30 cellular contexts compared by ENCODE assay signal in the genomic region with DNA sequence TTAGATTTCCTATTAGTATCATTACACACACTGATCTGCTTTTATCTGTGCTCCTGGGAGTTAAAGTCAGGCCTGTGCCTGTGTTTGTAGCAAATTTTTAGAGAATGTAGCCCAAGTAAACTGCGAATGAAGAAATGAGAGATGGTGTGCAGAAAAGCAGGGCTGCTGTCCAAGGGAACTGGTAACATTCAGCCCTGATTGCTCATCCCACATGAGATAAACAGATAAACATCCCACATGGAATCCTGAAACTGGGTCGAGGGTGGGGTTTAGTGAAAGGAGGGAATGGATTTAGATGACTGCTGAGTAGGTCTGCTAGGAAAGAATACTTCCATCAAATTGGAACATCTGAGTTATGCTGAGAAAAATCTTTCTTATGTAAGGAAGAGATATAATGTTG.
DNase-seq lines count a peak whose midpoint lies in the region; ATAC-seq, FAIRE-seq and TF ChIP-seq lines count a peak whose summit lies in the region.
"Had no signal": no experiment of that assay in that cellular context is flagged by ENCODE, and none has a peak within 500 bp of the region (broad histone marks: within the 10 kb centered on the region; RNA-seq: fewer than 3 reads in every experiment).

No MANE protein-coding gene starts in this region.

- no peak overlapping the region for H2AFZ ChIP-seq in astrocyte (ENCODE audit: low read depth, low read length)
- no peak overlapping the region for H2AFZ ChIP-seq in smooth muscle cell (ENCODE audit: low read depth)

- H4K20me1 ChIP-seq in astrocyte (ENCODE audit: insufficient read depth, low read length), result no peaks in the 10 kb centered on the region
- H4K20me1 ChIP-seq in smooth muscle cell (ENCODE audit: low read depth), result no peaks in the 10 kb centered on the region

- no peaks in the 10 kb centered on the region for H3F3A ChIP-seq in smooth muscle cell (ENCODE audit: low read depth)

- H3K4me2 ChIP-seq in astrocyte (ENCODE audit: low read length) (no peak overlapping the region), smooth muscle cell (no peak overlapping the region)

- no peak for ATAC-seq in activated T-cell treated with anti-CD3 and anti-CD28 coated beads, Interleukin-2, amount 50 U/mL, for 72 hours (replicated peaks in 1 of 2)
- ATAC-seq: heart right ventricle; K562; naive thymus-derived CD4-positive, alpha-beta T cell; stimulated activated effector memory CD8-positive, alpha-beta T cell treated with anti-CD3 and anti-CD28 coated beads, Interleukin-12 subunit alpha, Interleukin-12 subunit beta, amount 100 ng/mL, for 72 hours had no signal

- no peak overlapping the region for H3K27ac ChIP-seq in astrocyte (ENCODE audit: low read depth, low read length)
- H3K27ac ChIP-seq in effector memory CD4-positive, alpha-beta T cell (ENCODE audit: insufficient read depth, low read length, poor library complexity, severe bottlenecking), result no peak overlapping the region
- H3K27ac ChIP-seq in smooth muscle cell (ENCODE audit: low read depth), result no peak overlapping the region
- H3K27ac ChIP-seq: breast epithelium, heart right ventricle had no signal

- peak; percentile 7 for DNase-seq in BE2C
- peak; percentile 50 for DNase-seq in HCEC 1CT
- peak; percentile 3 for DNase-seq in astrocyte (ENCODE audit: low read depth)
- peak; percentile 9 for DNase-seq in iris pigment epithelial cell (ENCODE audit: low read depth)
- DNase-seq in effector memory CD4-positive, alpha-beta T cell, result no peak
- no peak for DNase-seq in activated T-cell treated with anti-CD3 and anti-CD28 coated beads, Interleukin-2, amount 50 U/mL, for 72 hours
- DNase-seq in stimulated activated CD4-positive, alpha-beta T cell treated with anti-CD3 and anti-CD28 coated beads, Interleukin-2, amount 100 ng/mL, for 24 hours, result no peak
- DNase-seq in smooth muscle cell (lab: John Stamatoyannopoulos, UW; ENCODE audit: unreplicated experiment), result no peak
- DNase-seq: activated CD4-positive, alpha-beta memory T cell treated with anti-CD3 and anti-CD28 coated beads, Interleukin-2, amount 10 ng/mL, durations not matched to agents 7 days and 5 days; activated CD8-positive, alpha-beta memory T cell treated with anti-CD3 and anti-CD28 coated beads, Interleukin-2, amount 50 U/mL, for 4 hours; activated naive CD4-positive, alpha-beta T cell treated with anti-CD3 and anti-CD28 coated beads, Interleukin-2, amount 10 ng/mL, durations not matched to agents 7 days and 5 days; amniotic stem cell; effector CD4-positive, alpha-beta T cell; foreskin melanocyte; heart right ventricle; kidney glomerular epithelial cell; midbrain; naive thymus-derived CD4-positive, alpha-beta T cell; NCI-H1105 treated with DMSO at 0.1 percent for 48 hours; NCI-H1930; SIG-M5; stimulated activated CD4-positive, alpha-beta T cell treated with anti-CD3 and anti-CD28 coated beads, Interleukin-4, amount 100 ng/mL, for 4 hours; SW 1271 had no signal

- TF ChIP-seq CTCF in BE2C (IDR thresholded peaks at IDR 0.05; ENCODE audit: low read depth, low read length) (no peak), astrocyte (IDR thresholded peaks at IDR 0.05; ENCODE audit: insufficient read depth, low read depth, low read length) (no peak), smooth muscle cell (IDR thresholded peaks at IDR 0.05; ENCODE audit: borderline replicate concordance, insufficient read depth, poor library complexity, severe bottlenecking) (no peak)

- H3K4me1 Mint-ChIP-seq in astrocyte (ENCODE audit: low read depth, unreplicated experiment), result no peaks in the 10 kb centered on the region
- no peaks in the 10 kb centered on the region for H3K4me1 Mint-ChIP-seq in activated T-cell treated with anti-CD3 and anti-CD28 coated beads, Interleukin-2, amount 50 U/mL, for 72 hours (ENCODE audit: low read depth)
- H3K4me1 Mint-ChIP-seq: activated CD4-positive, alpha-beta memory T cell treated with anti-CD3 and anti-CD28 coated beads, Interleukin-2, amount 10 ng/mL, durations not matched to agents 7 days and 5 days; activated naive CD4-positive, alpha-beta T cell treated with anti-CD3 and anti-CD28 coated beads, Interleukin-2, amount 10 ng/mL, durations not matched to agents 7 days and 5 days; CD14-positive monocyte; naive thymus-derived CD4-positive, alpha-beta T cell; stimulated activated effector memory CD8-positive, alpha-beta T cell treated with anti-CD3 and anti-CD28 coated beads, Interleukin-12 subunit alpha, Interleukin-12 subunit beta, amount 100 ng/mL, for 72 hours had no signal

- peaks cover 2% of the 10 kb centered on the region for H3K9me3 Mint-ChIP-seq in astrocyte (ENCODE audit: unreplicated experiment)
- peaks cover 0 to 3% of the 10 kb centered on the region in 2 donors for H3K9me3 Mint-ChIP-seq in activated T-cell treated with anti-CD3 and anti-CD28 coated beads, Interleukin-2, amount 50 U/mL, for 72 hours
- H3K9me3 Mint-ChIP-seq: type B pancreatic cell had no signal

- no peak overlapping the region for H3K4me3 Mint-ChIP-seq in astrocyte (ENCODE audit: unreplicated experiment)
- H3K4me3 Mint-ChIP-seq in activated T-cell treated with anti-CD3 and anti-CD28 coated beads, Interleukin-2, amount 50 U/mL, for 72 hours, result no peak overlapping the region
- H3K4me3 Mint-ChIP-seq: activated CD4-positive, alpha-beta memory T cell treated with anti-CD3 and anti-CD28 coated beads, Interleukin-2, amount 10 ng/mL, durations not matched to agents 7 days and 5 days; activated naive CD4-positive, alpha-beta T cell treated with anti-CD3 and anti-CD28 coated beads, Interleukin-2, amount 10 ng/mL, durations not matched to agents 7 days and 5 days; CD14-positive monocyte; naive thymus-derived CD4-positive, alpha-beta T cell; stimulated activated effector memory CD8-positive, alpha-beta T cell treated with anti-CD3 and anti-CD28 coated beads, Interleukin-12 subunit alpha, Interleukin-12 subunit beta, amount 100 ng/mL, for 72 hours; type B pancreatic cell had no signal

- H3K4me1 ChIP-seq in BE2C (peaks cover 16% of the 10 kb centered on the region), astrocyte (ENCODE audit: insufficient read depth, low read length) (no peaks in the 10 kb centered on the region), smooth muscle cell (ENCODE audit: low read depth) (no peaks in the 10 kb centered on the region)
- no peaks in the 10 kb centered on the region for H3K4me1 ChIP-seq in effector memory CD4-positive, alpha-beta T cell (ENCODE audit: control insufficient read depth, insufficient read depth, low read length, poor library complexity, severe bottlenecking)
- H3K4me1 ChIP-seq: breast epithelium, heart right ventricle had no signal

- H3K9me3 ChIP-seq in BE2C (peaks cover 2% of the 10 kb centered on the region; the same call in 1 of the 2 replicates), astrocyte (ENCODE audit: insufficient read depth, low read depth, low read length) (no peaks in the 10 kb centered on the region), smooth muscle cell (replicated peaks; ENCODE audit: low read depth) (no peaks in the 10 kb centered on the region)
- H3K9me3 ChIP-seq in effector memory CD4-positive, alpha-beta T cell (ENCODE audit: control insufficient read depth, low read length), result no peaks in the 10 kb centered on the region
- H3K9me3 ChIP-seq: breast epithelium, heart right ventricle had no signal

- H3K36me3 ChIP-seq in BE2C (no peaks in the 10 kb centered on the region; the same call in 1 of the 2 replicates), astrocyte (ENCODE audit: insufficient read depth, low read length) (no peaks in the 10 kb centered on the region), smooth muscle cell (ENCODE audit: low read depth) (no peaks in the 10 kb centered on the region)
- H3K36me3 ChIP-seq in effector memory CD4-positive, alpha-beta T cell (ENCODE audit: control insufficient read depth, insufficient read depth, low read length), result no peaks in the 10 kb centered on the region
- H3K36me3 ChIP-seq: breast epithelium, heart right ventricle had no signal

- H3K9ac ChIP-seq in astrocyte (ENCODE audit: low read length) (no peak overlapping the region), smooth muscle cell (ENCODE audit: low read depth) (no peak overlapping the region)

- H3K79me2 ChIP-seq in astrocyte (ENCODE audit: insufficient read depth, low read length) (no peaks in the 10 kb centered on the region), smooth muscle cell (ENCODE audit: low read depth) (no peaks in the 10 kb centered on the region)

- no peaks in the 10 kb centered on the region for H3K27me3 Mint-ChIP-seq in astrocyte (ENCODE audit: low read depth, unreplicated experiment)
- H3K27me3 Mint-ChIP-seq in activated T-cell treated with anti-CD3 and anti-CD28 coated beads, Interleukin-2, amount 50 U/mL, for 72 hours (ENCODE audit: low read depth), result no peaks in the 10 kb centered on the region
- H3K27me3 Mint-ChIP-seq: activated CD4-positive, alpha-beta memory T cell treated with anti-CD3 and anti-CD28 coated beads, Interleukin-2, amount 10 ng/mL, durations not matched to agents 7 days and 5 days; activated naive CD4-positive, alpha-beta T cell treated with anti-CD3 and anti-CD28 coated beads, Interleukin-2, amount 10 ng/mL, durations not matched to agents 7 days and 5 days; naive thymus-derived CD4-positive, alpha-beta T cell; type B pancreatic cell had no signal

- WGBS in smooth muscle cell (ENCODE audit: low lambda C conversion rate), result 46% methylated on average over 2 of the region's 2 CpGs

- H3K4me3 ChIP-seq in BE2C (ENCODE audit: low read depth, low read length), result no peak overlapping the region
- no peak overlapping the region for H3K4me3 ChIP-seq in astrocyte (ENCODE audit: insufficient read depth, low read depth, low read length)
- no peak overlapping the region for H3K4me3 ChIP-seq in effector memory CD4-positive, alpha-beta T cell (ENCODE audit: insufficient read depth, low read depth, low read length, poor library complexity, severe bottlenecking)
- no peak overlapping the region for H3K4me3 ChIP-seq in smooth muscle cell
- H3K4me3 ChIP-seq: breast epithelium, heart right ventricle, K562 had no signal

- H3K36me3 Mint-ChIP-seq in astrocyte (ENCODE audit: low read depth, unreplicated experiment), result no peaks in the 10 kb centered on the region
- no peaks in the 10 kb centered on the region for H3K36me3 Mint-ChIP-seq in activated T-cell treated with anti-CD3 and anti-CD28 coated beads, Interleukin-2, amount 50 U/mL, for 72 hours (ENCODE audit: insufficient read depth in 2 of 2)
- H3K36me3 Mint-ChIP-seq: activated naive CD4-positive, alpha-beta T cell treated with anti-CD3 and anti-CD28 coated beads, Interleukin-2, amount 10 ng/mL, durations not matched to agents 7 days and 5 days; CD14-positive monocyte; naive thymus-derived CD4-positive, alpha-beta T cell; stimulated activated effector memory CD8-positive, alpha-beta T cell treated with anti-CD3 and anti-CD28 coated beads, Interleukin-12 subunit alpha, Interleukin-12 subunit beta, amount 100 ng/mL, for 72 hours; type B pancreatic cell had no signal

- no peak overlapping the region for H3K27ac Mint-ChIP-seq in astrocyte (ENCODE audit: unreplicated experiment)
- no peak overlapping the region for H3K27ac Mint-ChIP-seq in activated T-cell treated with anti-CD3 and anti-CD28 coated beads, Interleukin-2, amount 50 U/mL, for 72 hours
- H3K27ac Mint-ChIP-seq: activated CD4-positive, alpha-beta memory T cell treated with anti-CD3 and anti-CD28 coated beads, Interleukin-2, amount 10 ng/mL, durations not matched to agents 7 days and 5 days; activated naive CD4-positive, alpha-beta T cell treated with anti-CD3 and anti-CD28 coated beads, Interleukin-2, amount 10 ng/mL, durations not matched to agents 7 days and 5 days; CD14-positive monocyte; naive thymus-derived CD4-positive, alpha-beta T cell; stimulated activated effector memory CD8-positive, alpha-beta T cell treated with anti-CD3 and anti-CD28 coated beads, Interleukin-12 subunit alpha, Interleukin-12 subunit beta, amount 100 ng/mL, for 72 hours; type B pancreatic cell had no signal

- no peak for FAIRE-seq in astrocyte (lab: Jason Lieb, UNC)
- FAIRE-seq: colon, H1, K562 had no signal

- no peaks in the 10 kb centered on the region for H3K27me3 ChIP-seq in BE2C
- H3K27me3 ChIP-seq in astrocyte (ENCODE audit: insufficient read depth, low read length), result no peaks in the 10 kb centered on the region
- H3K27me3 ChIP-seq in effector memory CD4-positive, alpha-beta T cell (replicated peaks; ENCODE audit: control insufficient read depth, insufficient read depth, low read length, poor library complexity, severe bottlenecking), result no peaks in the 10 kb centered on the region
- H3K27me3 ChIP-seq in smooth muscle cell (ENCODE audit: low read depth), result no peaks in the 10 kb centered on the region
- H3K27me3 ChIP-seq: breast epithelium, heart right ventricle had no signal

Comparison
In these comparisons a context has a peak if more than half of its experiments do, and no peak if none do; other contexts are left out.
1. DNase-seq: peak in BE2C (single experiment), HCEC 1CT (single experiment), astrocyte (single experiment) and iris pigment epithelial cell (single experiment); none in effector memory CD4-positive, alpha-beta T cell (0 of 3), activated T-cell treated with anti-CD3 and anti-CD28 coated beads, Interleukin-2, amount 50 U/mL, for 72 hours (0 of 2), stimulated activated CD4-positive, alpha-beta T cell treated with anti-CD3 and anti-CD28 coated beads, Interleukin-2, amount 100 ng/mL, for 24 hours (0 of 2) and smooth muscle cell (single experiment).